8 cellular contexts compared by ENCODE assay signal in genomic region chr10:75111367-75111905, GRCh38. TPM values are rescaled to one million over a fixed set of nuclear protein-coding genes. Genes with fewer than 3 reads are reported as not detected.
DNase-seq lines count a peak whose midpoint lies in the region; ATAC-seq and TF ChIP-seq lines count a peak whose summit lies in the region.

TSS of gene SAMD8 (plus strand) at chr10:75111656. CDS start at chr10:75150529, 38,873 bp downstream.

- no peaks in the 10 kb centered on the region for H3K27me3 ChIP-seq in left ventricle myocardium inferior (ENCODE audit: low read depth)
- H3K27me3 ChIP-seq in prostate gland (replicated peaks; ENCODE audit: insufficient read depth) = no peaks in the 10 kb centered on the region
- H3K27me3 ChIP-seq in upper lobe of right lung = no peaks in the 10 kb centered on the region

- TF ChIP-seq POLR2A in prostate gland (IDR thresholded peaks at IDR 0.05) = peak; percentile 96

- WGBS in prostate gland = under 1% methylated on average over 50 of the region's 61 CpGs

- intact Hi-C loops in left ventricle myocardium inferior (cut with micrococcal nuclease) = no loop called here
- intact Hi-C loops in prostate gland (cut with DNase I) = loop anchor here (2.0 to 5.0 kb wide), 3 partner anchors 101 to 284 kb away; partner anchors contain the start of genes KAT6B and VDAC2
- intact Hi-C loops in upper lobe of right lung (cut with DNase I) = loop anchor here (10.0 kb wide), 1 partner anchor 123 kb away; the partner anchor contains the start of gene COMTD1

- H3K4me1 ChIP-seq in HEK293 (ENCODE audit: control insufficient read depth, insufficient read depth, low read length) (peaks cover 7% of the 10 kb centered on the region), left ventricle myocardium inferior (peaks cover 83% of the 10 kb centered on the region), prostate gland (replicated peaks) (no peaks in the 10 kb centered on the region), upper lobe of right lung (peaks cover 36% of the 10 kb centered on the region)

- TF ChIP-seq CTCF in HEK293 (tag by site-specific recombination; IDR thresholded peaks at IDR 0.05) (peak; percentile 10; the same call in 1 of the 2 replicates), left ventricle myocardium inferior (IDR thresholded peaks at IDR 0.05; ENCODE audit: borderline replicate concordance) (peak; percentile 55), prostate gland (IDR thresholded peaks at IDR 0.05) (peak; percentile 57 to 79 (median 68)), upper lobe of right lung (IDR thresholded peaks at IDR 0.05) (peak; percentile 34)

- H3K27ac ChIP-seq in HEK293 (ENCODE audit: extremely low read depth, low read depth, low read length) (peak within 1 kb of the TSS; percentile 93), left ventricle myocardium inferior (replicated peaks) (peak within 1 kb of the TSS; percentile 96), prostate gland (peak within 1 kb of the TSS; percentile 96 to 98), upper lobe of right lung (peak within 1 kb of the TSS; percentile 95)

- H3K4me3 ChIP-seq in HEK293 (ENCODE audit: low read depth, low read length) (peak within 1 kb of the TSS; percentile 86), left ventricle myocardium inferior (peak within 1 kb of the TSS; percentile 94), prostate gland (peak within 1 kb of the TSS; percentile 87 to 96), upper lobe of right lung (peak within 1 kb of the TSS; percentile 95)

- CTCF ChIA-PET in HEK293 (lab: Yijun Ruan, JAX) = interaction anchor here (0.6 to 1.8 kb wide), 5 partner anchors 101 to 1307 kb away, joined by 3 to 6 read pairs (median 3); partner anchors contain the start of gene COMTD1

- no peaks in the 10 kb centered on the region for H3K9me3 ChIP-seq in HEK293 (ENCODE audit: control insufficient read depth, insufficient read depth, low read depth, low read length)
- H3K9me3 ChIP-seq in left ventricle myocardium inferior (replicated peaks) = no peaks in the 10 kb centered on the region
- H3K9me3 ChIP-seq in prostate gland = no peaks in the 10 kb centered on the region
- no peaks in the 10 kb centered on the region for H3K9me3 ChIP-seq in upper lobe of right lung

- peak; percentile 96 for ATAC-seq in upper lobe of right lung

- POLR2A ChIA-PET in HEK293 (lab: Yijun Ruan, JAX) = interaction anchor here (0.5 to 1.8 kb wide), 10 partner anchors 12 to 1486 kb away, joined by 3 to 10 read pairs (median 4); partner anchors contain the start of genes ADK, AP3M1, COMTD1 and VDAC2

- DNase-seq in GM03348 (ENCODE audit: low spot score) = peak; percentile 100
- DNase-seq in NCI-H1417 treated with DMSO at 0.1 percent for 48 hours (lab: John Stamatoyannopoulos, UW) = peak; percentile 20
- peak; percentile 93 to 98 (median 95) for DNase-seq in T-helper 2 cell
- peak; percentile 38 to 96 (median 89) for DNase-seq in amygdala (lab: John Stamatoyannopoulos, UW)
- peak; percentile 97 for DNase-seq in left ventricle myocardium inferior
- DNase-seq in prostate gland (ENCODE audit: low spot score) = peak; percentile 93
- DNase-seq in upper lobe of right lung = peak; percentile 99

- H3K36me3 ChIP-seq in HEK293 (ENCODE audit: control insufficient read depth in 2 of 2, insufficient read depth in 1 of 2, low read length in 2 of 2) (no peaks in the 10 kb centered on the region), left ventricle myocardium inferior (no peaks in the 10 kb centered on the region), prostate gland (no peaks in the 10 kb centered on the region), upper lobe of right lung (no peaks in the 10 kb centered on the region)

TF ChIP-seq in HEK293, 187 proteins besides CTCF, POLR2A, EP300 and RAD21 (continues in another document):
- TF ChIP-seq ZNF580 (tag by site-specific recombination; IDR thresholded peaks at IDR 0.05) (no peak), ELK4 (IDR thresholded peaks at IDR 0.05; ENCODE audit: borderline replicate concordance, low read depth, low read length) (no peak), ZNF664 (tag by site-specific recombination; IDR thresholded peaks at IDR 0.05) (no peak), ZFP37 (tag by site-specific recombination; IDR thresholded peaks at IDR 0.05) (peak; percentile 88), REST (tag by site-specific recombination; IDR thresholded peaks at IDR 0.05) (no peak), ZNF514 (tag by site-specific recombination; IDR thresholded peaks at IDR 0.05) (no peak), OVOL3 (tag by site-specific recombination; IDR thresholded peaks at IDR 0.05) (no peak), ZNF48 (tag by site-specific recombination; IDR thresholded peaks at IDR 0.05) (no peak), ZNF121 (tag by site-specific recombination; IDR thresholded peaks at IDR 0.05) (peak; percentile 42; the same call in 1 of the 2 replicates), ZNF561 (tag by site-specific recombination; IDR thresholded peaks at IDR 0.05; ENCODE audit: borderline replicate concordance) (0 out of 2 replicates have a peak, but pooled peaks have one; percentile 27)
- TF ChIP-seq, protein P1, sequence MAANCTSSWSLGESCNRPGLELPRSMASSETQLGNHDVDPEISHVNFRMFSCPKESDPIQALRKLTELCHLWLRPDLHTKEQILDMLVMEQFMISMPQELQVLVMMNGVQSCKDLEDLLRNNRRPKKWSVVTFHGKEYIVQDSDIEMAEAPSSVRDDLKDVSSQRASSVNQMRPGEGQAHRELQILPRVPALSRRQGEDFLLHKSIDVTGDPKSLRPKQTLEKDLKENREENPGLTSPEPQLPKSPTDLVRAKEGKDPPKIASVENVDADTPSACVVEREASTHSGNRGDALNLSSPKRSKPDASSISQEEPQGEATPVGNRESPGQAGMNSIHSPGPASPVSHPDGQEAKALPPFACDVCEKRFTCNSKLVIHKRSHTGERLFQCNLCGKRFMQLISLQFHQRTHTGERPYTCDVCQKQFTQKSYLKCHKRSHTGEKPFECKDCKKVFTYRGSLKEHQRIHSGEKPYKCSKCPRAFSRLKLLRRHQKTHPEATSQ (tag by site-specific recombination; IDR thresholded peaks at IDR 0.05) = peak; percentile 84
- TF ChIP-seq, protein P2, sequence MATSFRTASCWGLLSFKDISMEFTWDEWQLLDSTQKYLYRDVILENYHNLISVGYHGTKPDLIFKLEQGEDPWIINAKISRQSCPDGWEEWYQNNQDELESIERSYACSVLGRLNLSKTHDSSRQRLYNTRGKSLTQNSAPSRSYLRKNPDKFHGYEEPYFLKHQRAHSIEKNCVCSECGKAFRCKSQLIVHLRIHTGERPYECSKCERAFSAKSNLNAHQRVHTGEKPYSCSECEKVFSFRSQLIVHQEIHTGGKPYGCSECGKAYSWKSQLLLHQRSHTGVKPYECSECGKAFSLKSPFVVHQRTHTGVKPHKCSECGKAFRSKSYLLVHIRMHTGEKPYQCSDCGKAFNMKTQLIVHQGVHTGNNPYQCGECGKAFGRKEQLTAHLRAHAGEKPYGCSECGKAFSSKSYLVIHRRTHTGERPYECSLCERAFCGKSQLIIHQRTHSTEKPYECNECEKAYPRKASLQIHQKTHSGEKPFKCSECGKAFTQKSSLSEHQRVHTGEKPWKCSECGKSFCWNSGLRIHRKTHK (tag by site-specific recombination; IDR thresholded peaks at IDR 0.05) = no peak

RNA-seq across cellular contexts. Expression of gene SAMD8, which starts in this region (rescaled TPM):
- total RNA-seq in left ventricle myocardium inferior (24.6 TPM), prostate gland (10 to 100 TPM; 18.8 to 41.5 TPM), upper lobe of right lung (23.0 TPM)

Comparison
In these comparisons a context has a peak if more than half of its experiments do, and no peak if none do; other contexts are left out.
1. Peak in every context shown above with its lines: DNase-seq, ATAC-seq, H3K4me3 ChIP-seq and H3K27ac ChIP-seq.
2. DNase-seq: peak in every context shown above with its lines; median percentile 100 in GM03348; 99 in upper lobe of right lung; 97 in left ventricle myocardium inferior; 95 in T-helper 2 cell; 93 in prostate gland; 89 in amygdala; 20 in NCI-H1417 treated with DMSO at 0.1 percent for 48 hours.
3. CTCF ChIP-seq: peak in every context shown above with its lines; median percentile 68 in prostate gland; 55 in left ventricle myocardium inferior; 34 in upper lobe of right lung; 10 in HEK293.